ENCODE assay signal across 16 cellular contexts in genomic region chr13:101649490-101650126, GRCh38.
DNase-seq lines count a peak whose midpoint lies in the region; ATAC-seq and TF ChIP-seq lines count a peak whose summit lies in the region.
"Had no signal": no experiment of that assay in that cellular context is flagged by ENCODE, and none has a peak within 500 bp of the region (broad histone marks: within the 10 kb centered on the region; RNA-seq: fewer than 3 reads in every experiment).

No MANE protein-coding gene starts in this region.

- no peaks in the 10 kb centered on the region for H3K36me3 ChIP-seq in MM.1S (replicated peaks; ENCODE audit: insufficient read depth, low read length)
- H3K36me3 ChIP-seq: esophagus squamous epithelium had no signal

- no peaks in the 10 kb centered on the region for H3K9me2 ChIP-seq in MM.1S (replicated peaks; ENCODE audit: insufficient read depth, low read length)

- no peaks in the 10 kb centered on the region for H4K20me1 ChIP-seq in MM.1S (ENCODE audit: insufficient read depth, low read length)

- no peak overlapping the region for H3K4me3 ChIP-seq in epithelial cell of proximal tubule (ENCODE audit: low read depth, low read length)
- H3K4me3 ChIP-seq in MM.1S (ENCODE audit: low read length), result no peak overlapping the region
- H3K4me3 ChIP-seq: esophagus squamous epithelium, smooth muscle cell had no signal

- no peaks in the 10 kb centered on the region for H3K79me2 ChIP-seq in MM.1S (ENCODE audit: low read length)

- no peak for TF ChIP-seq CTCF in epithelial cell of proximal tubule (conservative IDR thresholded peaks at IDR 0.05; ENCODE audit: low read depth, low read length)
- TF ChIP-seq CTCF in omental fat pad (IDR thresholded peaks at IDR 0.05), result no peak
- TF ChIP-seq CTCF in MM.1S (IDR thresholded peaks at IDR 0.05; ENCODE audit: low read length), result no peak

- no peak overlapping the region for H3K9ac ChIP-seq in MM.1S (ENCODE audit: low read length)

- H3K4me1 ChIP-seq in MM.1S (ENCODE audit: low read length), result 0 out of 2 replicates have a peak, but pooled peaks cover 4% of the 10 kb centered on the region
- H3K4me1 ChIP-seq: esophagus squamous epithelium had no signal

- ATAC-seq in omental fat pad (ENCODE audit: low FRiP score) (peak; percentile 96), HG03439 (IDR thresholded peaks at IDR 0.05; ENCODE audit: unreplicated experiment) (no peak)
- ATAC-seq: T-helper 17 cell had no signal

- no peaks in the 10 kb centered on the region for H3K9me3 ChIP-seq in MM.1S (replicated peaks; ENCODE audit: insufficient read depth, low read length)
- H3K9me3 ChIP-seq: esophagus squamous epithelium had no signal

- no peak overlapping the region for H3K4me2 ChIP-seq in MM.1S (ENCODE audit: low read depth, low read length)
- H3K4me2 ChIP-seq: smooth muscle cell had no signal

- no peak overlapping the region for H3K27ac ChIP-seq in MM.1S (ENCODE audit: low read length)
- H3K27ac ChIP-seq: esophagus squamous epithelium had no signal

- DNase-seq in Daoy (ENCODE audit: low read depth), result peak; percentile 10
- DNase-seq in NCI-H226, result peak; percentile 85
- DNase-seq in epithelial cell of proximal tubule (ENCODE audit: low read depth), result peak; percentile 88
- DNase-seq in omental fat pad (ENCODE audit: low spot score), result no peak
- no peak for DNase-seq in NCI-H146 treated with DMSO at 0.1 percent for 48 hours (lab: John Stamatoyannopoulos, UW; ENCODE audit: unreplicated experiment)
- no peak for DNase-seq in MM.1S
- no peak for DNase-seq in activated effector memory CD4-positive, alpha-beta T cell treated with Interleukin-2 at 50 U/mL for 16 hours
- DNase-seq: amygdala; Calu3; esophagus squamous epithelium; midbrain; NCI-H774; stimulated activated CD8-positive, alpha-beta memory T cell treated with anti-CD3 and anti-CD28 coated beads, Interleukin-4, amount 100 ng/mL, for 48 hours; T-helper 17 cell had no signal

- H3K27me3 ChIP-seq in MM.1S (replicated peaks; ENCODE audit: insufficient read depth, low read length), result no peaks in the 10 kb centered on the region
- H3K27me3 ChIP-seq: esophagus squamous epithelium had no signal

- no peaks in the 10 kb centered on the region for H3F3A ChIP-seq in MM.1S (ENCODE audit: insufficient read depth, low read length)

- no peak overlapping the region for H2AFZ ChIP-seq in MM.1S (ENCODE audit: low read length)

Comparison
In these comparisons a context has a peak if more than half of its experiments do, and no peak if none do; other contexts are left out.
1. DNase-seq: peak in Daoy (single experiment), NCI-H226 (single experiment) and epithelial cell of proximal tubule (single experiment); none in omental fat pad (single experiment), NCI-H146 treated with DMSO at 0.1 percent for 48 hours (single experiment), MM.1S (single experiment) and activated effector memory CD4-positive, alpha-beta T cell treated with Interleukin-2 at 50 U/mL for 16 hours (single experiment).